ENCODE assay signal across 11 cellular contexts in genomic region chr2:117293012-117293411, GRCh38.
"Had no signal": no experiment of that assay in that cellular context is flagged by ENCODE, and none has a peak within 500 bp of the region (broad histone marks: within the 10 kb centered on the region; RNA-seq: fewer than 3 reads in every experiment).

No MANE protein-coding gene starts in this region.

- H2AFZ ChIP-seq: GM23248, GM23338 had no signal

- H3K4me2 ChIP-seq: GM23338 had no signal

- H3K4me1 ChIP-seq: HAP-1 had no signal

- H3K4me3 ChIP-seq: GM23248, GM23338, HAP-1 had no signal

- H3K27ac ChIP-seq: GM23248 had no signal

- ATAC-seq: GM23338, HCT116 had no signal

- H3K9me3 ChIP-seq: HAP-1 had no signal

- DNase-seq: GM23248, GOT3, H7, H9, HCEC 1CT, HFFc6 had no signal

- H3K9ac ChIP-seq: GM23248 had no signal

- H3K36me3 ChIP-seq: HAP-1 had no signal

- FAIRE-seq: H1, H54 had no signal
